ENCODE assay signal across 22 cellular contexts in the genomic region with DNA sequence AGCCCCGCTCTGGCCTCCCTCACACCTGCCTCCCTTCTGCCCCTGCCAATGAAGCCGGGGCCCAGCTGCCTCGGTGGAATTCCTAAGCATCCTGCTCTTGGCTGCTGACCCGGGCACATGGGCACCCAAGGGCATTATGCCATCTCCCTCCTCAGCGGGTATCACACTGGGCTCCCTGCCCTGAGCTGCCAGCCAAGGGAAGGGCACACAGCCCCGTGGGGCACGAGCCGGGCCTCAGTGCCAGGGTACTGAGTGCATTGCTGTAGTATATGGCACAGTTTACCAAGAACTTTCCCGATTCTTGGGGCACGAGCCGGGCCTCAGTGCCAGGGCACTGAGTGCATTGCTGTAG. TPM values are rescaled to one million over a fixed set of nuclear protein-coding genes. Genes with fewer than 3 reads are reported as not detected.
A peak's percentile ranks its signal among the peaks of the same experiment; 100 is the strongest.
DNase-seq lines count a peak whose midpoint lies in the region; ATAC-seq and TF ChIP-seq lines count a peak whose summit lies in the region.
"Had no signal": no experiment of that assay in that cellular context is flagged by ENCODE, and none has a peak within 500 bp of the region (broad histone marks: within the 10 kb centered on the region; RNA-seq: fewer than 3 reads in every experiment).

No MANE protein-coding gene starts in this region.

- TF ChIP-seq CTCF in heart right ventricle (IDR thresholded peaks at IDR 0.05) (no peak), vagina (IDR thresholded peaks at IDR 0.05) (no peak)

- intact Hi-C loops in heart right ventricle (cut with DNase I): loop anchor here in 1 of 10 donors (5.0 kb wide), 1 partner anchor 68 kb away; a partner anchor contains a TSS
- intact Hi-C loops in vagina (cut with DNase I): no loop called here

- WGBS in heart right ventricle, 2 donors: 51 to 60% methylated on average over 11 of the region's 11 CpGs

- H3K4me3 ChIP-seq in heart right ventricle: no peak overlapping the region
- H3K4me3 ChIP-seq in vagina: no peak overlapping the region
- H3K4me3 ChIP-seq: A549, adrenal gland, cardiac muscle cell, ovary, sigmoid colon, SK-N-MC had no signal

- DNase-seq in C1 segment of cervical spinal cord (lab: John Stamatoyannopoulos, UW): peak in 9 of 14 donors; percentile 6 to 61 (median 43)
- peak in 42 of 58 donors; percentile 36 to 87 (median 62) for DNase-seq in anterior cingulate cortex (lab: John Stamatoyannopoulos, UW)
- DNase-seq in heart right ventricle: peak; percentile 77 to 80
- peak; percentile 54 for DNase-seq in pons (ENCODE audit: low spot score)
- DNase-seq in CD1c-positive myeloid dendritic cell (ENCODE audit: extremely low spot score): no peak
- no peak for DNase-seq in iPS-NIHi7 (ENCODE audit: extremely low spot score)
- no peak for DNase-seq in vagina (ENCODE audit: extremely low spot score in 2 of 2)
- no peak for DNase-seq in ecto neural progenitor cell (ENCODE audit: low spot score)
- DNase-seq: activated CD8-positive, alpha-beta memory T cell treated with anti-CD3 and anti-CD28 coated beads for 24 hours; activated T-cell treated with anti-CD3 and anti-CD28 coated beads, Interleukin-2, amount 50 U/mL, for 1 hour; adrenal gland; BE2C; DMS79; glutamatergic neuron; H9; natural killer cell; NCI-H1694 treated with DMSO at 0.1 percent for 48 hours; ovary; sigmoid colon had no signal

- H3K27me3 ChIP-seq in heart right ventricle: peaks cover 0 to 8% (median 0%) of the 10 kb centered on the region in 7 donors
- H3K27me3 ChIP-seq in vagina: no peaks in the 10 kb centered on the region
- H3K27me3 ChIP-seq: adrenal gland, BE2C, ovary, sigmoid colon had no signal

- H3K4me1 ChIP-seq in heart right ventricle (peaks cover 0 to 14% (median 3%) of the 10 kb centered on the region in 9 donors), vagina (no peaks in the 10 kb centered on the region)
- H3K4me1 ChIP-seq: A549, adrenal gland, sigmoid colon had no signal

- H3K9me3 ChIP-seq in heart right ventricle: no peaks in the 10 kb centered on the region
- no peaks in the 10 kb centered on the region for H3K9me3 ChIP-seq in vagina
- H3K9me3 ChIP-seq: A549, adrenal gland, BE2C, ovary, sigmoid colon had no signal

- H3K27ac ChIP-seq in heart right ventricle: peak overlapping the region in 3 of 10 donors; percentile 16 to 47 (median 39)
- no peak overlapping the region for H3K27ac ChIP-seq in vagina
- H3K27ac ChIP-seq: A549, adrenal gland, cardiac muscle cell, ovary, sigmoid colon, SK-N-MC had no signal

- ATAC-seq in heart right ventricle: peak; percentile 91 to 99 (median 95)
- ATAC-seq: A549, natural killer cell had no signal

- H3K36me3 ChIP-seq in heart right ventricle (no peaks in the 10 kb centered on the region), vagina (no peaks in the 10 kb centered on the region)
- H3K36me3 ChIP-seq: adrenal gland, BE2C, cardiac muscle cell, ovary, sigmoid colon had no signal

- no peak for TF ChIP-seq POLR2A in vagina (IDR thresholded peaks at IDR 0.05)

RNA-seq across cellular contexts. Expression of a gene that starts 43.8 kb away (rescaled TPM):
- total RNA-seq in heart right ventricle: 10 to 100 TPM; 20.4 to 55.4 (median 34.9) TPM
- 10 to 100 TPM; 12.7 to 14.2 TPM for polyA plus RNA-seq in heart right ventricle
- total RNA-seq in vagina: 31.7 TPM

Comparison
In these comparisons a context has a peak if more than half of its experiments do, and no peak if none do; other contexts are left out.
1. DNase-seq: peak in C1 segment of cervical spinal cord (9 of 14), anterior cingulate cortex (42 of 58), heart right ventricle (2 of 2) and pons (single experiment); none in CD1c-positive myeloid dendritic cell (single experiment), iPS-NIHi7 (single experiment), vagina (0 of 2) and ecto neural progenitor cell (single experiment).